In genomic region chr9:131095666-131096489, GRCh38 we compare ENCODE assay signal across 1 cellular context.
TF ChIP-seq lines count a peak whose summit lies in the region.

No MANE protein-coding gene starts in this region.

TF ChIP-seq in endothelial cell of umbilical vein, 7 proteins besides CTCF, POLR2A, EP300 and RAD21 (continued from another document):
- TF ChIP-seq MAX (IDR thresholded peaks at IDR 0.05; ENCODE audit: insufficient read depth, insufficient read length) = no peak
- TF ChIP-seq POLR2AphosphoS5 (IDR thresholded peaks at IDR 0.05; ENCODE audit: insufficient read depth, low read depth, low read length) = no peak
- no peak for TF ChIP-seq JUN (IDR thresholded peaks at IDR 0.05; ENCODE audit: borderline replicate concordance, insufficient read depth, insufficient read length, low read depth)
- TF ChIP-seq FOS (IDR thresholded peaks at IDR 0.05; ENCODE audit: borderline replicate concordance, insufficient read depth, low read length) = no peak
